In genomic region chr3:173396191-173397041, GRCh38 we compare ENCODE assay signal across 8 cellular contexts. TPM values are rescaled to one million over a fixed set of nuclear protein-coding genes. Genes with fewer than 3 reads are reported as not detected.
DNase-seq lines count a peak whose midpoint lies in the region; ATAC-seq and TF ChIP-seq lines count a peak whose summit lies in the region.

No MANE protein-coding gene starts in this region.

- H3K9me3 ChIP-seq in mucosa of stomach (ENCODE audit: control insufficient read depth, low read length) (no peaks in the 10 kb centered on the region), aorta (ENCODE audit: control insufficient read depth, low read length) (no peaks in the 10 kb centered on the region)

- H3K4me3 Mint-ChIP-seq in activated CD4-positive, alpha-beta T cell treated with anti-CD3 and anti-CD28 coated beads, Interleukin-2, amount 10 ng/mL, durations not matched to agents 7 days and 5 days = peak overlapping the region; percentile 57

- H3K36me3 ChIP-seq in mucosa of stomach (ENCODE audit: control insufficient read depth, insufficient read depth, low read length) (no peaks in the 10 kb centered on the region), aorta (ENCODE audit: control insufficient read depth in 1 of 2, insufficient read depth in 2 of 2, low read length in 1 of 2) (no peaks in the 10 kb centered on the region)

- no peak for ATAC-seq in aorta (ENCODE audit: low FRiP score)

- H3K4me1 Mint-ChIP-seq in activated CD4-positive, alpha-beta T cell treated with anti-CD3 and anti-CD28 coated beads, Interleukin-2, amount 10 ng/mL, durations not matched to agents 7 days and 5 days = peaks cover 29% of the 10 kb centered on the region

- no peak for DNase-seq in activated CD4-positive, alpha-beta T cell treated with anti-CD3 and anti-CD28 coated beads, Interleukin-2, amount 10 ng/mL, durations not matched to agents 7 days and 5 days
- DNase-seq in activated CD4-positive, alpha-beta T cell treated with anti-CD3 and anti-CD28 coated beads, Interleukin-2, amount 50 U/mL, for 4 hours = no peak
- peak; percentile 67 for DNase-seq in NCI-H446 treated with DMSO at 0.1 percent for 48 hours (lab: John Stamatoyannopoulos, UW)
- DNase-seq in coronary artery (ENCODE audit: low spot score) = no peak
- no peak for DNase-seq in aorta
- DNase-seq in middle frontal gyrus (ENCODE audit: extremely low spot score, low spot score) = no peak
- no peak for DNase-seq in Kasumi-1 (lab: John Stamatoyannopoulos, UW)

- peak overlapping the region; percentile 24 for H3K9ac ChIP-seq in mucosa of stomach (ENCODE audit: low read length)

- H3K4me3 ChIP-seq in coronary artery = peak overlapping the region; percentile 79
- peak overlapping the region; percentile 2 for H3K4me3 ChIP-seq in mucosa of stomach (ENCODE audit: low read length)
- peak overlapping the region; percentile 61 to 82 for H3K4me3 ChIP-seq in aorta (ENCODE audit: low read length in 2 of 2)

- POLR2A ChIA-PET in activated CD4-positive, alpha-beta T cell treated with anti-CD3 and anti-CD28 coated beads, Interleukin-2, amount 10 ng/mL, durations not matched to agents 7 days and 5 days (lab: Charles Lee) = no interaction called here

- peaks cover 41% of the 10 kb centered on the region for H3K27me3 ChIP-seq in mucosa of stomach (ENCODE audit: control insufficient read depth, insufficient read depth, low read length)
- H3K27me3 ChIP-seq in aorta (ENCODE audit: control insufficient read depth in 1 of 2, insufficient read depth in 2 of 2, low read length in 1 of 2) = no peaks in the 10 kb centered on the region

- no peaks in the 10 kb centered on the region for H3K9me3 Mint-ChIP-seq in activated CD4-positive, alpha-beta T cell treated with anti-CD3 and anti-CD28 coated beads, Interleukin-2, amount 10 ng/mL, durations not matched to agents 7 days and 5 days

- peaks cover 13% of the 10 kb centered on the region for H3K4me1 ChIP-seq in mucosa of stomach (ENCODE audit: control insufficient read depth, insufficient read depth, low read length)
- peaks cover 0 to 1% of the 10 kb centered on the region in 2 donors for H3K4me1 ChIP-seq in aorta (ENCODE audit: control insufficient read depth in 1 of 2, insufficient read depth in 2 of 2, low read length in 2 of 2)

- H3K27ac ChIP-seq in coronary artery = peak overlapping the region; percentile 74 to 83
- H3K27ac ChIP-seq in aorta (ENCODE audit: low read depth in 1 of 2, low read length in 2 of 2) = peak overlapping the region; percentile 28 to 74

- H3K27me3 Mint-ChIP-seq in activated CD4-positive, alpha-beta T cell treated with anti-CD3 and anti-CD28 coated beads, Interleukin-2, amount 10 ng/mL, durations not matched to agents 7 days and 5 days = peaks cover 63% of the 10 kb centered on the region

- WGBS in aorta, 2 donors = 0 to 1% methylated on average over 29 of the region's 29 CpGs

- no peak for TF ChIP-seq CTCF in coronary artery (IDR thresholded peaks at IDR 0.05)

- peaks cover 3% of the 10 kb centered on the region for H3K36me3 Mint-ChIP-seq in activated CD4-positive, alpha-beta T cell treated with anti-CD3 and anti-CD28 coated beads, Interleukin-2, amount 10 ng/mL, durations not matched to agents 7 days and 5 days (ENCODE audit: low read depth)

- intact Hi-C loops in aorta (cut with DNase I) = no loop called here

- no peak overlapping the region for H3K27ac Mint-ChIP-seq in activated CD4-positive, alpha-beta T cell treated with anti-CD3 and anti-CD28 coated beads, Interleukin-2, amount 10 ng/mL, durations not matched to agents 7 days and 5 days

- CTCF ChIA-PET in activated CD4-positive, alpha-beta T cell treated with anti-CD3 and anti-CD28 coated beads, Interleukin-2, amount 10 ng/mL, durations not matched to agents 7 days and 5 days (lab: Charles Lee) = no interaction called here

RNA-seq across cellular contexts. Expression of gene NLGN1, which starts 1.1 kb away (rescaled TPM):
- not detected for total RNA-seq in activated CD4-positive, alpha-beta T cell treated with anti-CD3 and anti-CD28 coated beads, Interleukin-2, amount 10 ng/mL, durations not matched to agents 7 days and 5 days
- 10 to 100 TPM; 15.5 to 20.0 TPM for total RNA-seq in aorta
- polyA plus RNA-seq in aorta = 1 to 10 TPM in 1 of 2 donors, under 1 TPM in 1; 0.50 to 1.7 TPM

Comparison
In these comparisons a context has a peak if more than half of its experiments do, and no peak if none do; other contexts are left out.
1. H3K4me3 ChIP-seq: peak in every context shown above with its lines; median percentile 79 in coronary artery; 72 in aorta; 2 in mucosa of stomach.
2. RNA of gene NLGN1, which starts 1.1 kb away (total RNA-seq): 15.5 to 20.0 TPM in aorta; not detected in activated CD4-positive, alpha-beta T cell treated with anti-CD3 and anti-CD28 coated beads, Interleukin-2, amount 10 ng/mL, durations not matched to agents 7 days and 5 days; every median in the first group is over 10 times any median in the second.